8 cellular contexts compared by ENCODE assay signal in the genomic region with DNA sequence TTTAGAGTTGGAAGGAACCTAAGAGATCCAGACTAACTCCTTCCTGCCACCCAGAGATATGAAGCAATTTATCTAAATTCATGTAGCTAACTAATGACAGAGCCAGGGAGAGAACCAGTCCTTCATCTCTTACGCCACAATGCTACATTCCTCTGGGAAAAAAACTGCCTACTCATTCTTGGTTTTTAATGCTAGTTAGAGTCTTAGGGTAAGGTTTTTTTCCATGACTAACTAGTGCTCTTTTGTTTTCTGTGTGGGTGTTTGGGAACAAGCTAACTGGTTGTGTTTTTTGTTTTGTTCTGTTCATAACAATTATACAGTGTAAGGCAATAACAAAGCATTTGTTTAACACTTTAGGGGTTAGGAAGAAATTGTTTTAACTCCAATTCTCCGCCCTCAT. TPM values are rescaled to one million over a fixed set of nuclear protein-coding genes. Genes with fewer than 3 reads are reported as not detected.
DNase-seq lines count a peak whose midpoint lies in the region; TF ChIP-seq lines count a peak whose summit lies in the region.

No MANE protein-coding gene starts in this region.

- H3K36me3 ChIP-seq in left ventricle myocardium inferior = peaks cover 16% of the 10 kb centered on the region

- H3K27ac ChIP-seq in left ventricle myocardium inferior (replicated peaks) (peak overlapping the region; percentile 46), skin epidermis (peak overlapping the region in 18 of 21 experiments; percentile 37 to 85 (median 69))

- no peak for TF ChIP-seq CTCF in astrocyte of the cerebellum (IDR thresholded peaks at IDR 0.05; ENCODE audit: low read depth, low read length, missing control alignments)
- no peak for TF ChIP-seq CTCF in left ventricle myocardium inferior (IDR thresholded peaks at IDR 0.05; ENCODE audit: borderline replicate concordance)

- no peaks in the 10 kb centered on the region for H3K9me3 ChIP-seq in left ventricle myocardium inferior (replicated peaks)

- no peak overlapping the region for H3K4me3 ChIP-seq in astrocyte of the cerebellum (ENCODE audit: low read depth, low read length)
- H3K4me3 ChIP-seq in left ventricle myocardium inferior = no peak overlapping the region
- H3K4me3 ChIP-seq in skin epidermis = no peak overlapping the region

- H3K4me1 ChIP-seq in left ventricle myocardium inferior = peaks cover 48% of the 10 kb centered on the region

- intact Hi-C loops in left ventricle myocardium inferior (cut with micrococcal nuclease) = no loop called here

- peak; percentile 66 for DNase-seq in HPDE6-E6E7 (ENCODE audit: extremely low spot score)
- peak; percentile 67 for DNase-seq in astrocyte of the cerebellum (ENCODE audit: low read depth)
- DNase-seq in left ventricle myocardium inferior = no peak
- DNase-seq in activated naive CD4-positive, alpha-beta T cell treated with Interleukin-2 at 50 U/mL for 16 hours = no peak
- no peak for DNase-seq in NCI-H1694 treated with DMSO at 0.1 percent for 48 hours (lab: John Stamatoyannopoulos, UW)
- no peak for DNase-seq in NCI-H187 (lab: John Stamatoyannopoulos, UW)
- DNase-seq in NCI-H2081 treated with DMSO at 0.1 percent for 48 hours (lab: John Stamatoyannopoulos, UW) = no peak

- H3K27me3 ChIP-seq in left ventricle myocardium inferior (ENCODE audit: low read depth) = no peaks in the 10 kb centered on the region

- in situ Hi-C loops in astrocyte of the cerebellum (cut with HindIII; ENCODE audit: low sequenced_read_pairs) = no loop called here

RNA-seq across cellular contexts. Expression of a gene that starts 52.4 kb away (rescaled TPM):
- total RNA-seq in left ventricle myocardium inferior = 27.0 TPM

Comparison
In these comparisons a context has a peak if more than half of its experiments do, and no peak if none do; other contexts are left out.
1. DNase-seq: peak in HPDE6-E6E7 (single experiment) and astrocyte of the cerebellum (single experiment); none in left ventricle myocardium inferior (single experiment), activated naive CD4-positive, alpha-beta T cell treated with Interleukin-2 at 50 U/mL for 16 hours (single experiment), NCI-H1694 treated with DMSO at 0.1 percent for 48 hours (single experiment), NCI-H187 (0 of 2) and NCI-H2081 treated with DMSO at 0.1 percent for 48 hours (single experiment).